In genomic region chr5:53419247-53419646, GRCh38 we compare ENCODE assay signal across 16 cellular contexts.
DNase-seq lines count a peak whose midpoint lies in the region; ATAC-seq and TF ChIP-seq lines count a peak whose summit lies in the region.
"Had no signal": no experiment of that assay in that cellular context is flagged by ENCODE, and none has a peak within 500 bp of the region (broad histone marks: within the 10 kb centered on the region; RNA-seq: fewer than 3 reads in every experiment).

No MANE protein-coding gene starts in this region.

- H3K27ac Mint-ChIP-seq in activated T-helper 17 cell treated with anti-CD3 and anti-CD28 coated beads, Interleukin-2, amount 50 U/mL, for 72 hours = no peak overlapping the region
- H3K27ac Mint-ChIP-seq: immature natural killer cell had no signal

- H3K4me2 ChIP-seq in GM23248 (ENCODE audit: unreplicated experiment) = peak overlapping the region; percentile 74

- H3K27me3 ChIP-seq in GM23248 (replicated peaks; ENCODE audit: insufficient read depth) = no peaks in the 10 kb centered on the region
- no peaks in the 10 kb centered on the region for H3K27me3 ChIP-seq in SJSA1 (replicated peaks)
- H3K27me3 ChIP-seq: SJCRH30 had no signal

- peak; percentile 94 for DNase-seq in GM23248
- DNase-seq in SJSA1 (ENCODE audit: low read depth in 1 of 2, low spot score in 2 of 2) = no peak
- DNase-seq in fibroblast of the aortic adventitia (ENCODE audit: low read depth) = peak; percentile 96
- peak; percentile 90 for DNase-seq in stromal cell of bone marrow (ENCODE audit: low read depth)
- DNase-seq in DMS153 treated with DMSO at 0.1 percent for 48 hours (lab: John Stamatoyannopoulos, UW; ENCODE audit: unreplicated experiment) = no peak
- DNase-seq in NCI-H2196 (lab: John Stamatoyannopoulos, UW; ENCODE audit: unreplicated experiment) = no peak
- DNase-seq: aorta, DMS153, immature natural killer cell, NCI-H1436 treated with DMSO at 0.1 percent for 48 hours, retina, SJCRH30 had no signal

- in situ Hi-C loops in GM23248 (cut with MboI) = no loop called here

- no peak overlapping the region for H3K4me3 Mint-ChIP-seq in activated T-helper 17 cell treated with anti-CD3 and anti-CD28 coated beads, Interleukin-2, amount 50 U/mL, for 72 hours
- H3K4me3 Mint-ChIP-seq: immature natural killer cell had no signal

- H3K27ac ChIP-seq in GM23248 (peak overlapping the region; percentile 100), SJSA1 (peak overlapping the region; percentile 96)
- H3K27ac ChIP-seq: SJCRH30 had no signal

- H3K9me3 ChIP-seq in GM23248 (ENCODE audit: low read depth) (no peaks in the 10 kb centered on the region), SJSA1 (replicated peaks) (no peaks in the 10 kb centered on the region)
- H3K9me3 ChIP-seq: HAP-1 had no signal

- H3K36me3 Mint-ChIP-seq in activated T-helper 17 cell treated with anti-CD3 and anti-CD28 coated beads, Interleukin-2, amount 50 U/mL, for 72 hours (ENCODE audit: low read depth) = no peaks in the 10 kb centered on the region
- H3K36me3 Mint-ChIP-seq: immature natural killer cell had no signal

- H3F3A ChIP-seq in GM23248 (ENCODE audit: insufficient read depth) = peaks cover 59% of the 10 kb centered on the region

- H3K9ac ChIP-seq in GM23248 = peak overlapping the region; percentile 86

- no peaks in the 10 kb centered on the region for H3K4me1 Mint-ChIP-seq in activated T-helper 17 cell treated with anti-CD3 and anti-CD28 coated beads, Interleukin-2, amount 50 U/mL, for 72 hours
- H3K4me1 Mint-ChIP-seq: immature natural killer cell had no signal

- H3K4me3 ChIP-seq in GM23248 = peak overlapping the region; percentile 48
- H3K4me3 ChIP-seq in SJSA1 = no peak overlapping the region
- H3K4me3 ChIP-seq in fibroblast of the aortic adventitia (ENCODE audit: low read depth, low read length) = no peak overlapping the region
- H3K4me3 ChIP-seq: HAP-1, SJCRH30 had no signal

- peaks cover 55% of the 10 kb centered on the region for H3K4me1 ChIP-seq in GM23248 (ENCODE audit: insufficient read depth)
- peaks cover 23% of the 10 kb centered on the region for H3K4me1 ChIP-seq in SJSA1 (replicated peaks)

- H3K27me3 Mint-ChIP-seq in activated T-helper 17 cell treated with anti-CD3 and anti-CD28 coated beads, Interleukin-2, amount 50 U/mL, for 72 hours = peaks cover 17% of the 10 kb centered on the region

- no peak for ATAC-seq in GM21515 (IDR thresholded peaks at IDR 0.05; ENCODE audit: unreplicated experiment)
- no peak for ATAC-seq in activated T-helper 17 cell treated with anti-CD3 and anti-CD28 coated beads, Interleukin-2, amount 50 U/mL, for 72 hours (replicated peaks)
- ATAC-seq: WTC11 had no signal

- H3K79me2 ChIP-seq in GM23248 (ENCODE audit: insufficient read depth) = no peaks in the 10 kb centered on the region

- H2AFZ ChIP-seq in GM23248 = no peak overlapping the region; the same call in 1 of the 2 replicates

- no peaks in the 10 kb centered on the region for H3K9me2 ChIP-seq in GM23248 (ENCODE audit: insufficient read depth)

- WGBS in GM23248 (ENCODE audit: low coverage in 1 of 2, low lambda C conversion rate in 2 of 2, missing lambda C conversion rate in 2 of 2), 2 experiments = 0% methylated on average over 1 of the region's 1 CpG

- H3K36me3 ChIP-seq in GM23248 (ENCODE audit: low read depth) (no peaks in the 10 kb centered on the region), SJSA1 (no peaks in the 10 kb centered on the region)
- H3K36me3 ChIP-seq: HAP-1, SJCRH30 had no signal

- no peaks in the 10 kb centered on the region for H3K9me3 Mint-ChIP-seq in activated T-helper 17 cell treated with anti-CD3 and anti-CD28 coated beads, Interleukin-2, amount 50 U/mL, for 72 hours

- TF ChIP-seq CTCF in fibroblast of the aortic adventitia (IDR thresholded peaks at IDR 0.05; ENCODE audit: insufficient read depth, low read length) = no peak

- H4K20me1 ChIP-seq in GM23248 (ENCODE audit: insufficient read depth) = no peaks in the 10 kb centered on the region

Comparison
In these comparisons a context has a peak if more than half of its experiments do, and no peak if none do; other contexts are left out.
1. DNase-seq: peak in GM23248 (single experiment), fibroblast of the aortic adventitia (single experiment) and stromal cell of bone marrow (single experiment); none in SJSA1 (0 of 2), DMS153 treated with DMSO at 0.1 percent for 48 hours (single experiment) and NCI-H2196 (single experiment).